In the genomic region with DNA sequence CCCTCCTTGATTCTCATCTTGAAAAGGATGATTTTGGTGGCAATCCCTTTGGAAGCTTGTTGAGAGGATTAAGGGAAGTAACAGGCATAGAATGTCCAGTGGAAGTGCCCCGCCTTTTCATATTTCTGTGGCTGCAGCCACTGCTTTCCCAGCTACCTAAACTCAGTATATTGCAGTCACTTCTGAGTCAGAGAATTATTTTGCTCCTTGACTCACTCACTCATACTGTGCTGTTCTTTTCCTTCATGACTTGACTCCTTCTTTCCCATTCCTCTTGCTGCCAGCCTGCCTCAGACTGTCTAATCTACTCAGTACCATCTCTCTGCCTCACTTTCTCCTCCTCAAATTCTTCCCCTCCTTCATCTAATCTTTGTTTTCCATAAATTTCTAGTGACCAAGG, we compare ENCODE assay signal across 11 cellular contexts. TPM values are rescaled to one million over a fixed set of nuclear protein-coding genes. Genes with fewer than 3 reads are reported as not detected.
DNase-seq lines count a peak whose midpoint lies in the region; ATAC-seq and TF ChIP-seq lines count a peak whose summit lies in the region.
"Had no signal": no experiment of that assay in that cellular context is flagged by ENCODE, and none has a peak within 500 bp of the region (broad histone marks: within the 10 kb centered on the region; RNA-seq: fewer than 3 reads in every experiment).

No MANE protein-coding gene starts in this region.

- no peaks in the 10 kb centered on the region for H3K27me3 ChIP-seq in MM.1S (replicated peaks; ENCODE audit: insufficient read depth, low read length)

- peak overlapping the region; percentile 60 for H3K4me2 ChIP-seq in MM.1S (ENCODE audit: low read depth, low read length)

- H3K4me3 Mint-ChIP-seq in nephron (no peak overlapping the region), WTC11 (no peak overlapping the region)

- no peak for TF ChIP-seq CTCF in MM.1S (IDR thresholded peaks at IDR 0.05; ENCODE audit: low read length)
- no peak for TF ChIP-seq CTCF in cardiac fibroblast (IDR thresholded peaks at IDR 0.05; ENCODE audit: low read depth, low read length)
- TF ChIP-seq CTCF in nephron (IDR thresholded peaks at IDR 0.05; ENCODE audit: unreplicated experiment in 3 of 3), result no peak
- no peak for TF ChIP-seq CTCF in WTC11 (IDR thresholded peaks at IDR 0.05)

- H3K36me3 Mint-ChIP-seq in nephron (ENCODE audit: low read depth) (no peaks in the 10 kb centered on the region), WTC11 (no peaks in the 10 kb centered on the region)

- H3K36me3 ChIP-seq in MM.1S (replicated peaks; ENCODE audit: insufficient read depth, low read length), result no peaks in the 10 kb centered on the region

- no peak overlapping the region for H3K4me3 ChIP-seq in MM.1S (ENCODE audit: low read length)
- peak overlapping the region in 1 of 2 donors; percentile 12 for H3K4me3 ChIP-seq in cardiac fibroblast (replicated peaks in 1 of 2; ENCODE audit: low read depth in 2 of 2, low read length in 2 of 2)

- DNase-seq in ELR (ENCODE audit: low read depth), result peak; percentile 87
- no peak for DNase-seq in MM.1S
- peak; percentile 51 to 86 for DNase-seq in cardiac fibroblast (ENCODE audit: low read depth in 2 of 2)
- no peak for DNase-seq in central memory CD4-positive, alpha-beta T cell
- no peak for DNase-seq in WTC11 (ENCODE audit: low spot score)
- no peak for DNase-seq in islet precursor cell
- DNase-seq: effector memory CD4-positive, alpha-beta T cell; NCI-H82; posterior cingulate gyrus had no signal

- no peaks in the 10 kb centered on the region for H3K27me3 Mint-ChIP-seq in nephron (ENCODE audit: low read depth)
- H3K27me3 Mint-ChIP-seq in WTC11 (ENCODE audit: low read depth), result peaks cover 5% of the 10 kb centered on the region

- no peak for ATAC-seq in HG02981 (IDR thresholded peaks at IDR 0.05; ENCODE audit: unreplicated experiment)
- ATAC-seq in WTC11, result no peak

- H3K4me1 ChIP-seq in MM.1S (ENCODE audit: low read length), result peaks cover 9% of the 10 kb centered on the region; the same call in 1 of the 2 replicates

- H3K9me3 Mint-ChIP-seq in nephron (no peaks in the 10 kb centered on the region), WTC11 (peaks cover 4% of the 10 kb centered on the region)

- H3K9me2 ChIP-seq in MM.1S (replicated peaks; ENCODE audit: insufficient read depth, low read length), result no peaks in the 10 kb centered on the region

- H2AFZ ChIP-seq in MM.1S (ENCODE audit: low read length), result peak overlapping the region; percentile 42

- H3K27ac Mint-ChIP-seq in nephron (peak overlapping the region; percentile 15 to 69 (median 44)), WTC11 (no peak overlapping the region)

- H3K27ac ChIP-seq in MM.1S (ENCODE audit: low read length), result no peak overlapping the region

- H3K4me1 Mint-ChIP-seq in nephron, result peaks cover 12% of the 10 kb centered on the region
- H3K4me1 Mint-ChIP-seq in WTC11, result no peaks in the 10 kb centered on the region

- no peak overlapping the region for H3K9ac ChIP-seq in MM.1S (ENCODE audit: low read length)

- CTCF ChIA-PET in WTC11 (lab: Charles Lee), result interaction anchor here (1.0 kb wide), 1 partner anchor 73 kb away, joined by 3 read pairs; no protein-coding TSS in a partner anchor

- H3K9me3 ChIP-seq in MM.1S (replicated peaks; ENCODE audit: insufficient read depth, low read length), result no peaks in the 10 kb centered on the region

- POLR2A ChIA-PET in WTC11 (lab: Charles Lee), result interaction anchor here (1.0 kb wide), 1 partner anchor 11 kb away, joined by 3 read pairs; no protein-coding TSS in a partner anchor

- H4K20me1 ChIP-seq in MM.1S (ENCODE audit: insufficient read depth, low read length), result no peaks in the 10 kb centered on the region

- no peaks in the 10 kb centered on the region for H3K79me2 ChIP-seq in MM.1S (ENCODE audit: low read length)

- H3F3A ChIP-seq in MM.1S (ENCODE audit: insufficient read depth, low read length), result no peaks in the 10 kb centered on the region

TF ChIP-seq in WTC11, 78 proteins besides CTCF, POLR2A, EP300 and RAD21:
- no peak for TF ChIP-seq USF1 (CRISPR knock-in tag; IDR thresholded peaks at IDR 0.05)
- no peak for TF ChIP-seq TEAD4 (CRISPR knock-in tag; IDR thresholded peaks at IDR 0.05)
- no peak for TF ChIP-seq SP1 (CRISPR knock-in tag; conservative IDR thresholded peaks at IDR 0.05)
- no peak for TF ChIP-seq RELA (CRISPR knock-in tag; IDR thresholded peaks at IDR 0.05; ENCODE audit: borderline replicate concordance)
- TF ChIP-seq ZNF317 (CRISPR knock-in tag; IDR thresholded peaks at IDR 0.05; ENCODE audit: borderline replicate concordance, low read depth), result no peak
- TF ChIP-seq ZNF138 (CRISPR knock-in tag; conservative IDR thresholded peaks at IDR 0.05), result no peak
- TF ChIP-seq SOX15 (CRISPR knock-in tag; IDR thresholded peaks at IDR 0.05), result no peak
- no peak for TF ChIP-seq OVOL2 (CRISPR knock-in tag; IDR thresholded peaks at IDR 0.05; ENCODE audit: borderline replicate concordance)
- TF ChIP-seq EMX1 (CRISPR knock-in tag; IDR thresholded peaks at IDR 0.05), result no peak
- TF ChIP-seq, protein P1, sequence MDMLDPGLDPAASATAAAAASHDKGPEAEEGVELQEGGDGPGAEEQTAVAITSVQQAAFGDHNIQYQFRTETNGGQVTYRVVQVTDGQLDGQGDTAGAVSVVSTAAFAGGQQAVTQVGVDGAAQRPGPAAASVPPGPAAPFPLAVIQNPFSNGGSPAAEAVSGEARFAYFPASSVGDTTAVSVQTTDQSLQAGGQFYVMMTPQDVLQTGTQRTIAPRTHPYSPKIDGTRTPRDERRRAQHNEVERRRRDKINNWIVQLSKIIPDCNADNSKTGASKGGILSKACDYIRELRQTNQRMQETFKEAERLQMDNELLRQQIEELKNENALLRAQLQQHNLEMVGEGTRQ (CRISPR knock-in tag; IDR thresholded peaks at IDR 0.05), result no peak
- TF ChIP-seq ZNF121 (CRISPR knock-in tag; IDR thresholded peaks at IDR 0.05), result no peak
- TF ChIP-seq ESRRA (CRISPR knock-in tag; IDR thresholded peaks at IDR 0.05; ENCODE audit: borderline replicate concordance), result no peak
- no peak for TF ChIP-seq PRDM15 (CRISPR knock-in tag; IDR thresholded peaks at IDR 0.05)
- TF ChIP-seq GTF2I (CRISPR knock-in tag; conservative IDR thresholded peaks at IDR 0.05), result no peak
- TF ChIP-seq ZBTB21 (CRISPR knock-in tag; IDR thresholded peaks at IDR 0.05; ENCODE audit: borderline replicate concordance), result no peak
- TF ChIP-seq ATF1 (CRISPR knock-in tag; IDR thresholded peaks at IDR 0.05), result no peak
- no peak for TF ChIP-seq SMAD4 (CRISPR knock-in tag; IDR thresholded peaks at IDR 0.05)

RNA-seq across cellular contexts. Expression of gene POLR2M, which starts 26.5 kb away (rescaled TPM):
- 78.6 to 85.5 TPM (median 84.4 TPM) in 3 replicates for total RNA-seq in WTC11 (2021)

Comparison
In these comparisons a context has a peak if more than half of its experiments do, and no peak if none do; other contexts are left out.
1. DNase-seq: peak in ELR (single experiment) and cardiac fibroblast (2 of 2); none in MM.1S (single experiment), central memory CD4-positive, alpha-beta T cell (single experiment), WTC11 (single experiment) and islet precursor cell (single experiment).